15 cellular contexts compared by ENCODE assay signal in genomic region chr10:59463909-59464308, GRCh38.
DNase-seq lines count a peak whose midpoint lies in the region; ATAC-seq, FAIRE-seq and TF ChIP-seq lines count a peak whose summit lies in the region.
"Had no signal": no experiment of that assay in that cellular context is flagged by ENCODE, and none has a peak within 500 bp of the region (broad histone marks: within the 10 kb centered on the region; RNA-seq: fewer than 3 reads in every experiment).

No MANE protein-coding gene starts in this region.

- DNase-seq in H54 (ENCODE audit: insufficient read length, low spot score) (no peak), RPMI7951 (ENCODE audit: low read depth) (peak; percentile 15), left lobe of liver (ENCODE audit: low spot score) (no peak), NCI-H2227 treated with DMSO at 0.1 percent for 48 hours (lab: John Stamatoyannopoulos, UW) (no peak)
- DNase-seq in activated CD4-positive, CD25-positive, alpha-beta regulatory T cell (lab: John Stamatoyannopoulos, UW): no peak
- DNase-seq: ACHN; Calu3; CD8-positive, alpha-beta T cell; DMS79 treated with DMSO at 0.1 percent for 48 hours; GF-D8; GOT3; H9; IMR-90 had no signal

- peak; percentile 36 for ATAC-seq in left lobe of liver
- ATAC-seq in GM18858 (IDR thresholded peaks at IDR 0.05; ENCODE audit: unreplicated experiment): no peak
- ATAC-seq: CD8-positive, alpha-beta T cell had no signal

- TF ChIP-seq POLR2A in H54 (IDR thresholded peaks at IDR 0.05; ENCODE audit: low read depth, low read length): no peak

- peak; percentile 53 for FAIRE-seq in H54 (lab: Jason Lieb, UNC)
- FAIRE-seq: HTR-8/SVneo had no signal
